30 cellular contexts compared by ENCODE assay signal in genomic region chr4:174867893-174868292, GRCh38. TPM values are rescaled to one million over a fixed set of nuclear protein-coding genes. Genes with fewer than 3 reads are reported as not detected.
"Had no signal": no experiment of that assay in that cellular context is flagged by ENCODE, and none has a peak within 500 bp of the region (broad histone marks: within the 10 kb centered on the region; RNA-seq: fewer than 3 reads in every experiment).

No MANE protein-coding gene starts in this region.

- H3K9me3 ChIP-seq: colonic mucosa, esophagus squamous epithelium, gastrocnemius medialis, heart left ventricle, left lung, lower lobe of right lung had no signal

- FAIRE-seq: endometrium, islet of Langerhans, keratinocyte had no signal

- H3K27ac ChIP-seq: colonic mucosa, epithelial cell of prostate, esophagus squamous epithelium, gastrocnemius medialis, heart left ventricle, left lung, lower lobe of right lung had no signal

- H3K27me3 ChIP-seq: colonic mucosa, esophagus squamous epithelium, gastrocnemius medialis, heart left ventricle, left lung had no signal

- H3K36me3 ChIP-seq: colonic mucosa, esophagus squamous epithelium, gastrocnemius medialis, heart left ventricle, left lung, lower lobe of right lung had no signal

- H3K4me1 ChIP-seq: colonic mucosa, esophagus squamous epithelium, gastrocnemius medialis, heart left ventricle, left lung, lower lobe of right lung had no signal

- DNase-seq: colonic mucosa; cortex of kidney; effector CD8-positive, alpha-beta T cell; effector memory CD8-positive, alpha-beta T cell; endodermal cell; erythroblast; esophagus squamous epithelium; foreskin fibroblast; foreskin melanocyte; gastrocnemius medialis; heart left ventricle; hippocampal formation; left cardiac atrium; left lung; left ventricle myocardium superior; lower lobe of right lung; mesenchymal stem cell; mucosa of descending colon; naive thymus-derived CD4-positive, alpha-beta T cell had no signal

- H3K4me3 ChIP-seq: colonic mucosa, esophagus squamous epithelium, gastrocnemius medialis, heart left ventricle, left lung, lower lobe of right lung, mucosa of descending colon had no signal

RNA-seq across cellular contexts. Expression of gene GLRA3, which starts 38.8 kb away (rescaled TPM):
- total RNA-seq: colonic mucosa; dermis microvascular lymphatic vessel endothelial cell; esophagus mucosa; esophagus squamous epithelium; gastrocnemius medialis; kidney epithelial cell; left cardiac atrium; left ventricle myocardium superior; lower lobe of right lung; lung microvascular endothelial cell; mesenteric fat pad; mesothelial cell of epicardium; naive thymus-derived CD4-positive, alpha-beta T cell had no signal
- polyA plus RNA-seq: heart left ventricle; keratinocyte; naive thymus-derived CD4-positive, alpha-beta T cell had no signal

RNA-seq across cellular contexts. Expression of gene ADAM29, which starts 50.3 kb away (rescaled TPM):
- total RNA-seq: colonic mucosa; dermis microvascular lymphatic vessel endothelial cell; endodermal cell; esophagus mucosa; esophagus squamous epithelium; gastrocnemius medialis; heart left ventricle; kidney epithelial cell; left cardiac atrium; left lung; left ventricle myocardium superior; lower leg skin; lower lobe of right lung; lung microvascular endothelial cell; mesenteric fat pad; mesothelial cell of epicardium; mucosa of descending colon; naive thymus-derived CD4-positive, alpha-beta T cell had no signal
- polyA plus RNA-seq: heart left ventricle; keratinocyte; naive thymus-derived CD4-positive, alpha-beta T cell had no signal
